ENCODE assay signal across 12 cellular contexts in the genomic region with DNA sequence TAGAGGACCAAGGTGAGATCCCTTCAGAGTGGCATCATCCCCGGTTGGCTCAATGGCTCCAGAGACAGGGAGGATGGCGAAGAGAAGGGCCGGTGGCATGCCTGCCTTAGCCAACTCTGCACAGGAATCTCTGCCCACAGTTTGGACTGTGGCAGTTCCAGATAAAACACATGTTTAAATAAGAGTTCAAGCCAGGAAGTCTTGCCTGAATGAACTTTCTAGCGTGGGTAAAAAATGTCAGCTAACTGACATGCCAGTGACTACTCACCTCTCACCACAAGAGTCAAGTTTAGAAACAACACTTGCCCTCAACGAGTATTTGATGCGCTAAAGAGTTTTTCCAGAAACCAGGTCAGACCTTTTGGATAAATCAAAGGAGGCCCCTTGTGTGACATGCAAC. TPM values are rescaled to one million over a fixed set of nuclear protein-coding genes. Genes with fewer than 3 reads are reported as not detected.
DNase-seq lines count a peak whose midpoint lies in the region; ATAC-seq, FAIRE-seq and TF ChIP-seq lines count a peak whose summit lies in the region.
"Had no signal": no experiment of that assay in that cellular context is flagged by ENCODE, and none has a peak within 500 bp of the region (broad histone marks: within the 10 kb centered on the region; RNA-seq: fewer than 3 reads in every experiment).

No MANE protein-coding gene starts in this region.

- H2BK15ac ChIP-seq in mesenchymal stem cell (ENCODE audit: low read depth, poor library complexity, severe bottlenecking) = no peak overlapping the region

- no peak for DNase-seq in stimulated activated naive CD8-positive, alpha-beta T cell treated with anti-CD3 and anti-CD28 coated beads, Interleukin-15, Interleukin-2, amounts not matched to agents 100 U/mL and 50 U/mL, for 24 hours
- no peak for DNase-seq in stimulated activated naive CD8-positive, alpha-beta T cell treated with anti-CD3 and anti-CD28 coated beads, Interleukin-15, amount 100 ng/mL, for 72 hours
- DNase-seq in GM12878 (ENCODE audit: low read depth, low spot score) = no peak
- DNase-seq in mesenchymal stem cell = no peak
- DNase-seq in vagina (ENCODE audit: extremely low spot score in 2 of 2) = no peak
- no peak for DNase-seq in NCI-H2171 (lab: John Stamatoyannopoulos, UW)
- DNase-seq: gastrocnemius medialis had no signal

- no peaks in the 10 kb centered on the region for H3K9me3 Mint-ChIP-seq in stimulated activated naive CD8-positive, alpha-beta T cell treated with anti-CD3 and anti-CD28 coated beads, Interleukin-15, amount 100 ng/mL, for 72 hours

- H2AK5ac ChIP-seq in mesenchymal stem cell (ENCODE audit: low read length, severe bottlenecking) = no peak overlapping the region

- H3K27ac ChIP-seq in GM12878 (ENCODE audit: control insufficient read depth, insufficient read depth) (peak overlapping the region; percentile 17), mesenchymal stem cell (ENCODE audit: low read length, poor library complexity, severe bottlenecking) (no peak overlapping the region), vagina (peak overlapping the region; percentile 35)

- H3K4ac ChIP-seq in mesenchymal stem cell (ENCODE audit: low read depth in 1 of 2, low read length in 2 of 2) = no peak overlapping the region

- no TSS peak for BruUV-seq in GM12878 (replicated peaks; lab: Mats Ljungman, UMichigan)

- no peak for TF ChIP-seq POLR2A in GM12878 (IDR thresholded peaks at IDR 0.05; ENCODE audit: low read depth, low read length)
- no peak for TF ChIP-seq POLR2A in vagina (IDR thresholded peaks at IDR 0.05)

- SMC1A ChIA-PET in GM12878 (lab: Charles Lee; ENCODE audit: uncharacterized antibody, unreplicated experiment) = interaction anchor here (1.1 to 2.4 kb wide), 3 partner anchors 10 to 127 kb away, joined by 4 to 18 read pairs (median 4); no protein-coding TSS in a partner anchor

- FAIRE-seq in GM12878 (lab: Jason Lieb, UNC) = no peak

- in situ Hi-C loops in GM12878 (cut with MboI) = no loop called here

- peak; percentile 21 for ATAC-seq in stimulated activated naive CD8-positive, alpha-beta T cell treated with anti-CD3 and anti-CD28 coated beads, Interleukin-15, Interleukin-2, amounts not matched to agents 100 U/mL and 50 U/mL, for 24 hours
- no peak for ATAC-seq in stimulated activated naive CD8-positive, alpha-beta T cell treated with anti-CD3 and anti-CD28 coated beads, Interleukin-15, amount 100 ng/mL, for 72 hours
- ATAC-seq in GM12878 (peak; percentile 15), GM19023 (IDR thresholded peaks at IDR 0.05; ENCODE audit: unreplicated experiment) (no peak), GM19351 (IDR thresholded peaks at IDR 0.05; ENCODE audit: unreplicated experiment) (no peak)
- ATAC-seq: gastrocnemius medialis, HCT116, Panc1 had no signal

- no peak overlapping the region for H2BK5ac ChIP-seq in mesenchymal stem cell (ENCODE audit: low read depth, low read length, poor library complexity, severe bottlenecking)

- H2AFZ ChIP-seq in GM12878 (ENCODE audit: control insufficient read depth, low read depth, low read length) (no peak overlapping the region; the same call in 1 of the 2 replicates), mesenchymal stem cell (ENCODE audit: low read depth, low read length) (no peak overlapping the region)

- no peaks in the 10 kb centered on the region for H3K27me3 Mint-ChIP-seq in stimulated activated naive CD8-positive, alpha-beta T cell treated with anti-CD3 and anti-CD28 coated beads, Interleukin-15, amount 100 ng/mL, for 72 hours

- H3K4me2 ChIP-seq in GM12878 (ENCODE audit: control insufficient read depth, insufficient read depth) (peak overlapping the region; percentile 54), mesenchymal stem cell (ENCODE audit: low read length, poor library complexity, severe bottlenecking) (no peak overlapping the region)

- H3K9me3 ChIP-seq in GM12878 (replicated peaks; ENCODE audit: control insufficient read depth, insufficient read depth, low read length) (no peaks in the 10 kb centered on the region; the same call in 2 of the 3 replicates), mesenchymal stem cell (ENCODE audit: control insufficient read depth, low read length) (no peaks in the 10 kb centered on the region), vagina (no peaks in the 10 kb centered on the region)
- H3K9me3 ChIP-seq: gastrocnemius medialis had no signal

- H4K8ac ChIP-seq in mesenchymal stem cell (ENCODE audit: low read length) = no peak overlapping the region

- intact Hi-C loops in GM12878 (cut with micrococcal nuclease; ENCODE audit: unreplicated experiment) = no loop called here
- intact Hi-C loops in vagina (cut with DNase I) = no loop called here

- H3K4me1 ChIP-seq in GM12878 (ENCODE audit: control insufficient read depth, insufficient read depth, low read length) (peaks cover 36% of the 10 kb centered on the region), mesenchymal stem cell (ENCODE audit: control insufficient read depth, insufficient read depth, low read depth, low read length) (peaks cover 9% of the 10 kb centered on the region), vagina (peaks cover 73% of the 10 kb centered on the region)

- H3K4me3 ChIP-seq in GM12878 (peak overlapping the region; percentile 15; the same call in 1 of the 2 replicates), mesenchymal stem cell (ENCODE audit: insufficient read depth in 1 of 2, low read depth in 1 of 2, low read length in 2 of 2) (peak overlapping the region in 1 of 2 experiments; percentile 91), vagina (no peak overlapping the region)
- H3K4me3 ChIP-seq: lung had no signal

- H3K23ac ChIP-seq in mesenchymal stem cell (ENCODE audit: low read length in 2 of 2) = no peak overlapping the region

- H3K36me3 ChIP-seq in GM12878 (ENCODE audit: control insufficient read depth in 2 of 2, insufficient read depth in 2 of 2, low read length in 1 of 2) = 0 out of 4 replicates have a peak, but pooled peaks cover 0 to 6% of the 10 kb centered on the region in 2 experiments
- H3K36me3 ChIP-seq in mesenchymal stem cell (ENCODE audit: control insufficient read depth in 1 of 2, insufficient read depth in 2 of 2, low read depth in 1 of 2, low read length in 2 of 2) = peaks cover 0 to 3% of the 10 kb centered on the region in 2 experiments
- H3K36me3 ChIP-seq in vagina = no peaks in the 10 kb centered on the region
- H3K36me3 ChIP-seq: gastrocnemius medialis had no signal

- H4K91ac ChIP-seq in mesenchymal stem cell (ENCODE audit: low read length) = no peak overlapping the region

- H3K4me1 Mint-ChIP-seq in stimulated activated naive CD8-positive, alpha-beta T cell treated with anti-CD3 and anti-CD28 coated beads, Interleukin-15, amount 100 ng/mL, for 72 hours = peaks cover 80% of the 10 kb centered on the region

- H3K14ac ChIP-seq in mesenchymal stem cell (ENCODE audit: low read length in 2 of 2) = no peak overlapping the region

- peak overlapping the region; percentile 34; the same call in 1 of the 2 replicates for H3K9ac ChIP-seq in GM12878 (ENCODE audit: control insufficient read depth, insufficient read depth, low read length)
- H3K9ac ChIP-seq in mesenchymal stem cell (ENCODE audit: low read length) = peak overlapping the region; percentile 93

- H4K20me1 ChIP-seq in GM12878 (ENCODE audit: control insufficient read depth, insufficient read depth) = no peaks in the 10 kb centered on the region

- RAD21 ChIA-PET in GM12878 (lab: Charles Lee; ENCODE audit: unreplicated experiment) = interaction anchor here (0.9 to 2.0 kb wide), 2 partner anchors 197 to 311 kb away, joined by 3 to 4 read pairs; no protein-coding TSS in a partner anchor

- no peak for TF ChIP-seq RAD21 in GM12878 (IDR thresholded peaks at IDR 0.05; ENCODE audit: insufficient read depth, low read depth, low read length)

- POLR2A ChIA-PET in GM12878 (lab: Charles Lee) = interaction anchor here (0.6 kb wide), 1 partner anchor 10 kb away, joined by 3 read pairs; no protein-coding TSS in a partner anchor

- H3K79me2 ChIP-seq in GM12878 (ENCODE audit: control insufficient read depth, insufficient read depth, low read length) = peaks cover 25% of the 10 kb centered on the region

- H3K79me1 ChIP-seq in mesenchymal stem cell (replicated peaks; ENCODE audit: low read length, poor library complexity, severe bottlenecking) = peaks cover 31% of the 10 kb centered on the region

- CTCF ChIA-PET in GM12878 (lab: Yijun Ruan, JAX) = no interaction called here

- TF ChIP-seq CTCF in GM12878 (IDR thresholded peaks at IDR 0.05 in 2 of 3, conservative IDR thresholded peaks at IDR 0.05 in 1 of 3; ENCODE audit: control insufficient read depth in 2 of 3, extremely low read depth in 1 of 3, insufficient read depth in 1 of 3, low read depth in 3 of 3, low read length in 3 of 3) = no peak
- TF ChIP-seq CTCF in vagina (IDR thresholded peaks at IDR 0.05) = no peak

- no peak overlapping the region for H2BK120ac ChIP-seq in mesenchymal stem cell (ENCODE audit: low read depth, low read length)

- H3K27ac Mint-ChIP-seq in stimulated activated naive CD8-positive, alpha-beta T cell treated with anti-CD3 and anti-CD28 coated beads, Interleukin-15, amount 100 ng/mL, for 72 hours = peak overlapping the region in 1 of 2 donors; percentile 13

- WGBS in GM12878 (ENCODE audit: insufficient coverage, insufficient replicate concordance, low lambda C conversion rate, missing lambda C conversion rate) = 34% methylated on average over 6 of the region's 6 CpGs
- 77% methylated on average over 6 of the region's 6 CpGs for WGBS in mesenchymal stem cell

- TF ChIP-seq EP300 in GM12878 (IDR thresholded peaks at IDR 0.05; ENCODE audit: borderline replicate concordance in 1 of 2, control insufficient read depth in 1 of 2, low read depth in 2 of 2, low read length in 2 of 2) = no peak

- no peak overlapping the region for H2BK12ac ChIP-seq in mesenchymal stem cell (ENCODE audit: low read length in 2 of 2)

- no peaks in the 10 kb centered on the region for H3K27me3 ChIP-seq in GM12878 (replicated peaks in 1 of 2; ENCODE audit: control insufficient read depth in 2 of 2, insufficient read depth in 2 of 2, low read length in 1 of 2)
- no peaks in the 10 kb centered on the region for H3K27me3 ChIP-seq in mesenchymal stem cell (ENCODE audit: control insufficient read depth in 1 of 2, insufficient read depth in 1 of 2, low read length in 2 of 2)
- H3K27me3 ChIP-seq in vagina = no peaks in the 10 kb centered on the region
- H3K27me3 ChIP-seq: gastrocnemius medialis had no signal

- no peak overlapping the region for H3K18ac ChIP-seq in mesenchymal stem cell (ENCODE audit: low read depth in 1 of 2, low read length in 2 of 2)

- peak overlapping the region in 1 of 2 donors; percentile 19 for H3K4me3 Mint-ChIP-seq in stimulated activated naive CD8-positive, alpha-beta T cell treated with anti-CD3 and anti-CD28 coated beads, Interleukin-15, amount 100 ng/mL, for 72 hours

RNA-seq across cellular contexts. Expression of a gene that starts 3.0 kb away (rescaled TPM):
- 71.2 and 81.8 TPM in 2 replicates for total RNA-seq in GM12878 (2013; cell fraction: nucleolus; rRNA removed)
- total RNA-seq in GM12878 (2014; rRNA removed) (8.8 and 9.3 TPM in 2 replicates), GM12878 (2014; rRNA removed; fragmentation: Illumina TruSeq; extraction: Trizol) (8.4 and 9.0 TPM in 2 replicates), GM12878 (2021) (13.7 and 14.6 TPM in 2 replicates), vagina (14.5 TPM)
- 3.5 TPM for polyA plus RNA-seq in GM12878 (2011; ENCODE audit: low read depth)
- polyA plus RNA-seq in GM12878 (2011; rRNA removed) (12.0 and 13.8 TPM in 2 replicates), GM12878 (2014; fragmentation: Illumina TruSeq; extraction: Trizol) (10.7 and 11.5 TPM in 2 replicates), GM12878 (2014; fragmentation: Nextera tagmentation; extraction: Ambion mirVana) (1 to 10 TPM; 1.8 to 2.2 TPM), GM12878 (2014; rRNA removed) (11.3 and 11.6 TPM in 2 replicates), GM12878 (2016; fragmentation: Nextera tagmentation; extraction: Ambion mirVana) (1 to 10 TPM; 6.4 to 8.4 TPM)
- 8.8 and 10.8 TPM in 2 replicates for polyA plus RNA-seq in GM12878 (2011; cell fraction: cytosol; rRNA removed)
- polyA plus RNA-seq in GM12878 (2011; cell fraction: nucleus; rRNA removed) = 27.2 and 31.4 TPM in 2 replicates
- 4.8 and 5.5 TPM in 2 replicates for polyA plus RNA-seq in GM12878 (2012)
- polyA minus RNA-seq in GM12878 (2011; rRNA and poly(A)+ RNA removed) = 13.2 and 20.8 TPM in 2 replicates
- 4.9 and 6.3 TPM in 2 replicates for polyA minus RNA-seq in GM12878 (2011; cell fraction: cytosol; rRNA and poly(A)+ RNA removed)
- 17.0 and 23.8 TPM in 2 replicates for polyA minus RNA-seq in GM12878 (2011; cell fraction: nucleus; rRNA and poly(A)+ RNA removed)
- 1.1 TPM for polyA plus RNA-seq in mesenchymal stem cell (2013, experiment 1 of 2)
- polyA plus RNA-seq in mesenchymal stem cell (2013, experiment 2 of 2) = 1.1 TPM

RNA-seq across cellular contexts. Expression of a gene that starts 29.0 kb away (rescaled TPM):
- total RNA-seq in GM12878 (2013; cell fraction: nucleolus; rRNA removed) = 8.6 and 9.7 TPM in 2 replicates
- total RNA-seq in GM12878 (2014; rRNA removed) = 61.5 and 71.9 TPM in 2 replicates
- 78.9 and 86.1 TPM in 2 replicates for total RNA-seq in GM12878 (2014; rRNA removed; fragmentation: Illumina TruSeq; extraction: Trizol)
- total RNA-seq in GM12878 (2021) = 59.1 and 65.2 TPM in 2 replicates
- 25.1 TPM for polyA plus RNA-seq in GM12878 (2011; ENCODE audit: low read depth)
- polyA plus RNA-seq in GM12878 (2011; rRNA removed) = 57.0 and 91.2 TPM in 2 replicates
- polyA plus RNA-seq in GM12878 (2011; cell fraction: cytosol; rRNA removed) = 26.8 and 36.3 TPM in 2 replicates
- polyA plus RNA-seq in GM12878 (2011; cell fraction: nucleus; rRNA removed) = 21.6 and 23.1 TPM in 2 replicates
- polyA plus RNA-seq in GM12878 (2012) = 52.8 and 53.0 TPM in 2 replicates
- 87.6 and 115 TPM in 2 replicates for polyA plus RNA-seq in GM12878 (2014; fragmentation: Illumina TruSeq; extraction: Trizol)
- polyA plus RNA-seq in GM12878 (2014; fragmentation: Nextera tagmentation; extraction: Ambion mirVana) = 100 to 1,000 TPM; 168 to 215 TPM
- polyA plus RNA-seq in GM12878 (2014; rRNA removed) = 92.7 and 96.9 TPM in 2 replicates
- 100 to 1,000 TPM; 108 to 112 TPM for polyA plus RNA-seq in GM12878 (2016; fragmentation: Nextera tagmentation; extraction: Ambion mirVana)
- polyA minus RNA-seq in GM12878 (2011; rRNA and poly(A)+ RNA removed) = 5.9 and 10.8 TPM in 2 replicates
- 8.7 and 10.1 TPM in 2 replicates for polyA minus RNA-seq in GM12878 (2011; cell fraction: cytosol; rRNA and poly(A)+ RNA removed)
- polyA minus RNA-seq in GM12878 (2011; cell fraction: nucleus; rRNA and poly(A)+ RNA removed) = 9.2 and 13.8 TPM in 2 replicates
- 15.7 TPM for polyA plus RNA-seq in mesenchymal stem cell (2013, experiment 1 of 2)
- polyA plus RNA-seq in mesenchymal stem cell (2013, experiment 2 of 2) = 15.0 TPM
- total RNA-seq in vagina = 21.6 TPM

Comparison
In these comparisons a context has a peak if more than half of its experiments do, and no peak if none do; other contexts are left out.
1. ATAC-seq: peak in stimulated activated naive CD8-positive, alpha-beta T cell treated with anti-CD3 and anti-CD28 coated beads, Interleukin-15, Interleukin-2, amounts not matched to agents 100 U/mL and 50 U/mL, for 24 hours (single experiment) and GM12878 (single experiment); none in stimulated activated naive CD8-positive, alpha-beta T cell treated with anti-CD3 and anti-CD28 coated beads, Interleukin-15, amount 100 ng/mL, for 72 hours (single experiment), GM19023 (single experiment) and GM19351 (single experiment).